In genomic region chr2:126779286-126779605, GRCh38 we compare ENCODE assay signal across 26 cellular contexts.
"Had no signal": no experiment of that assay in that cellular context is flagged by ENCODE, and none has a peak within 500 bp of the region (broad histone marks: within the 10 kb centered on the region; RNA-seq: fewer than 3 reads in every experiment).

No MANE protein-coding gene starts in this region.

- H3K4me3 Mint-ChIP-seq: activated B cell treated with CpG ODN at 0.5 μM for 24 hours; activated CD8-positive, alpha-beta T cell treated with anti-CD3 and anti-CD28 coated beads for 36 hours; activated naive CD4-positive, alpha-beta T cell treated with anti-CD3 and anti-CD28 coated beads, Interleukin-2, amount 10 ng/mL, durations not matched to agents 7 days and 5 days; activated naive CD8-positive, alpha-beta T cell treated with anti-CD3 and anti-CD28 coated beads, Interleukin-2, amount 10 ng/mL, durations not matched to agents 7 days and 5 days; T-helper 2 cell treated with Interferon-gamma antibody and Interleukin-4, amounts not matched to agents 5 μg/mL and 100 μg/mL, for 36 hours had no signal

- H3K9me3 Mint-ChIP-seq: activated B cell treated with CpG ODN at 0.5 μM for 24 hours; activated CD8-positive, alpha-beta T cell treated with anti-CD3 and anti-CD28 coated beads for 36 hours; activated naive CD4-positive, alpha-beta T cell treated with anti-CD3 and anti-CD28 coated beads, Interleukin-2, amount 10 ng/mL, durations not matched to agents 7 days and 5 days; activated naive CD8-positive, alpha-beta T cell treated with anti-CD3 and anti-CD28 coated beads, Interleukin-2, amount 10 ng/mL, durations not matched to agents 7 days and 5 days; T-helper 2 cell treated with Interferon-gamma antibody and Interleukin-4, amounts not matched to agents 5 μg/mL and 100 μg/mL, for 36 hours had no signal

- H3K27ac Mint-ChIP-seq: activated B cell treated with CpG ODN at 0.5 μM for 24 hours; activated CD8-positive, alpha-beta T cell treated with anti-CD3 and anti-CD28 coated beads for 36 hours; activated naive CD4-positive, alpha-beta T cell treated with anti-CD3 and anti-CD28 coated beads, Interleukin-2, amount 10 ng/mL, durations not matched to agents 7 days and 5 days; activated naive CD8-positive, alpha-beta T cell treated with anti-CD3 and anti-CD28 coated beads, Interleukin-2, amount 10 ng/mL, durations not matched to agents 7 days and 5 days; progenitor cell of endocrine pancreas; T-helper 2 cell treated with Interferon-gamma antibody and Interleukin-4, amounts not matched to agents 5 μg/mL and 100 μg/mL, for 36 hours had no signal

- H3K27ac ChIP-seq: ascending aorta, coronary artery, dorsolateral prefrontal cortex, gastrocnemius medialis, hepatocyte, left ventricle myocardium inferior, neutrophil, suprapubic skin, tibial artery had no signal

- H3K79me2 ChIP-seq: hepatocyte had no signal

- H3K27me3 ChIP-seq: ascending aorta, gastrocnemius medialis had no signal

- H3K4me3 ChIP-seq: ascending aorta, coronary artery, dorsolateral prefrontal cortex, gastrocnemius medialis, hepatocyte, left ventricle myocardium inferior, suprapubic skin, tibial artery had no signal

- H3K4me1 ChIP-seq: ascending aorta had no signal

- ATAC-seq: activated CD8-positive, alpha-beta T cell treated with anti-CD3 and anti-CD28 coated beads for 36 hours; gastrocnemius medialis; naive thymus-derived CD4-positive, alpha-beta T cell; sciatic nerve had no signal

- DNase-seq: activated B cell treated with CpG ODN at 0.5 μM for 24 hours; activated CD4-positive, alpha-beta T cell treated with anti-CD3 and anti-CD28 coated beads, Interleukin-2, amount 50 U/mL, for 1 hour; activated CD8-positive, alpha-beta T cell treated with anti-CD3 and anti-CD28 coated beads for 36 hours; activated gamma-delta T cell; activated naive CD4-positive, alpha-beta T cell treated with anti-CD3 and anti-CD28 coated beads, Interleukin-2, amount 10 ng/mL, durations not matched to agents 7 days and 5 days; activated naive CD8-positive, alpha-beta T cell treated with anti-CD3 and anti-CD28 coated beads, Interleukin-2, amount 10 ng/mL, durations not matched to agents 7 days and 5 days; effector memory CD4-positive, alpha-beta T cell; gastrocnemius medialis; islet precursor cell; left ventricle myocardium inferior; midbrain; naive thymus-derived CD4-positive, alpha-beta T cell; small intestine; stimulated activated naive CD4-positive, alpha-beta T cell; T-helper 1 cell had no signal

- H3K4me2 ChIP-seq: hepatocyte had no signal

- H2AFZ ChIP-seq: hepatocyte had no signal

- H3K9me3 ChIP-seq: ascending aorta, gastrocnemius medialis, left ventricle myocardium inferior, neutrophil, suprapubic skin, tibial artery had no signal

- H3K36me3 Mint-ChIP-seq: activated naive CD4-positive, alpha-beta T cell treated with anti-CD3 and anti-CD28 coated beads, Interleukin-2, amount 10 ng/mL, durations not matched to agents 7 days and 5 days; activated naive CD8-positive, alpha-beta T cell treated with anti-CD3 and anti-CD28 coated beads, Interleukin-2, amount 10 ng/mL, durations not matched to agents 7 days and 5 days; brain; naive thymus-derived CD4-positive, alpha-beta T cell had no signal

- H3K36me3 ChIP-seq: ascending aorta, gastrocnemius medialis, left ventricle myocardium inferior, neutrophil, suprapubic skin, tibial artery had no signal
